Comparison of ENCODE assay signal across 3 cellular contexts in the genomic region with DNA sequence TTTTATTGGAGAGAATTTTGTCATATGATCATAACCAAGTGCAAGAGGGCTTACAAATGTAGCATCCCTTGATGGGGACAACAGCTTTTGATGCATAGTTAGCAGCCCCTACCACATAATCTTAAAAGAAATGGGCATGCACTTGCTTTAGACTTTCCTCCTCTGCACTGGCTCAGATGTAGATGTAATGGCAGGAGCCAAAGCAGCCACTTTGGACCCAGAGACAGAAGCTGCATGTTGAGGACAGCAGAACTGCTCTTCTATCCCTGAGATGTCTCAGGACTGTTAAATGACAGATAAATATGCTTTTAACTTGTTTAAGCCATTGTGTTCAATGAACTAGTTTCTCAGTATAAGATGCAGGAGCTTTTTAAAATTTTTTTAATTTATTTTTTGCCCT.
TF ChIP-seq lines count a peak whose summit lies in the region.

No MANE protein-coding gene starts in this region.

TF ChIP-seq in WTC11, 78 proteins besides CTCF, POLR2A, EP300 and RAD21:
- TF ChIP-seq, protein P1, sequence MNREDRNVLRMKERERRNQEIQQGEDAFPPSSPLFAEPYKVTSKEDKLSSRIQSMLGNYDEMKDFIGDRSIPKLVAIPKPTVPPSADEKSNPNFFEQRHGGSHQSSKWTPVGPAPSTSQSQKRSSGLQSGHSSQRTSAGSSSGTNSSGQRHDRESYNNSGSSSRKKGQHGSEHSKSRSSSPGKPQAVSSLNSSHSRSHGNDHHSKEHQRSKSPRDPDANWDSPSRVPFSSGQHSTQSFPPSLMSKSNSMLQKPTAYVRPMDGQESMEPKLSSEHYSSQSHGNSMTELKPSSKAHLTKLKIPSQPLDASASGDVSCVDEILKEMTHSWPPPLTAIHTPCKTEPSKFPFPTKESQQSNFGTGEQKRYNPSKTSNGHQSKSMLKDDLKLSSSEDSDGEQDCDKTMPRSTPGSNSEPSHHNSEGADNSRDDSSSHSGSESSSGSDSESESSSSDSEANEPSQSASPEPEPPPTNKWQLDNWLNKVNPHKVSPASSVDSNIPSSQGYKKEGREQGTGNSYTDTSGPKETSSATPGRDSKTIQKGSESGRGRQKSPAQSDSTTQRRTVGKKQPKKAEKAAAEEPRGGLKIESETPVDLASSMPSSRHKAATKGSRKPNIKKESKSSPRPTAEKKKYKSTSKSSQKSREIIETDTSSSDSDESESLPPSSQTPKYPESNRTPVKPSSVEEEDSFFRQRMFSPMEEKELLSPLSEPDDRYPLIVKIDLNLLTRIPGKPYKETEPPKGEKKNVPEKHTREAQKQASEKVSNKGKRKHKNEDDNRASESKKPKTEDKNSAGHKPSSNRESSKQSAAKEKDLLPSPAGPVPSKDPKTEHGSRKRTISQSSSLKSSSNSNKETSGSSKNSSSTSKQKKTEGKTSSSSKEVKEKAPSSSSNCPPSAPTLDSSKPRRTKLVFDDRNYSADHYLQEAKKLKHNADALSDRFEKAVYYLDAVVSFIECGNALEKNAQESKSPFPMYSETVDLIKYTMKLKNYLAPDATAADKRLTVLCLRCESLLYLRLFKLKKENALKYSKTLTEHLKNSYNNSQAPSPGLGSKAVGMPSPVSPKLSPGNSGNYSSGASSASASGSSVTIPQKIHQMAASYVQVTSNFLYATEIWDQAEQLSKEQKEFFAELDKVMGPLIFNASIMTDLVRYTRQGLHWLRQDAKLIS (CRISPR knock-in tag; IDR thresholded peaks at IDR 0.05; ENCODE audit: borderline replicate concordance) = no peak
- TF ChIP-seq GTF2I (CRISPR knock-in tag; conservative IDR thresholded peaks at IDR 0.05) (peak; percentile 56; the same call in 1 of the 2 replicates), SP1 (CRISPR knock-in tag; conservative IDR thresholded peaks at IDR 0.05) (no peak)

TF ChIP-seq in K562, 482 proteins besides CTCF, POLR2A, EP300 and RAD21:
- TF ChIP-seq, protein P2, sequence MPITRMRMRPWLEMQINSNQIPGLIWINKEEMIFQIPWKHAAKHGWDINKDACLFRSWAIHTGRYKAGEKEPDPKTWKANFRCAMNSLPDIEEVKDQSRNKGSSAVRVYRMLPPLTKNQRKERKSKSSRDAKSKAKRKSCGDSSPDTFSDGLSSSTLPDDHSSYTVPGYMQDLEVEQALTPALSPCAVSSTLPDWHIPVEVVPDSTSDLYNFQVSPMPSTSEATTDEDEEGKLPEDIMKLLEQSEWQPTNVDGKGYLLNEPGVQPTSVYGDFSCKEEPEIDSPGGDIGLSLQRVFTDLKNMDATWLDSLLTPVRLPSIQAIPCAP (CRISPR knock-in tag; IDR thresholded peaks at IDR 0.05; ENCODE audit: borderline replicate concordance) = no peak
- peak; percentile 68 for TF ChIP-seq RBM25 (IDR thresholded peaks at IDR 0.05; ENCODE audit: low read depth, low read length, severe bottlenecking)

TF ChIP-seq in H1, 55 proteins besides CTCF, POLR2A, EP300 and RAD21:
- TF ChIP-seq SP1 (IDR thresholded peaks at IDR 0.05; ENCODE audit: low read depth, low read length) (no peak), KDM1A (IDR thresholded peaks at IDR 0.05; ENCODE audit: borderline replicate concordance, low read length) (peak; percentile 39; the same call in 1 of the 2 replicates)
